Comparison of ENCODE assay signal across 8 cellular contexts in genomic region chr16:19521471-19522368, GRCh38. TPM values are rescaled to one million over a fixed set of nuclear protein-coding genes. Genes with fewer than 3 reads are reported as not detected.
A peak's percentile ranks its signal among the peaks of the same experiment; 100 is the strongest.
DNase-seq lines count a peak whose midpoint lies in the region; ATAC-seq and TF ChIP-seq lines count a peak whose summit lies in the region.

Gene GDE1, minus strand, starts transcription at chr16:19522098. Its CDS starts 134 bp downstream, at chr16:19521964.

- H2BK20ac ChIP-seq in IMR-90 (ENCODE audit: low read depth, low read length) = no peak within 1 kb of the TSS

- no peaks in the 10 kb centered on the region for H3K9me2 ChIP-seq in OCI-LY7 (ENCODE audit: insufficient read depth, low read length)

- intact Hi-C loops in IMR-90 (cut with micrococcal nuclease) (loop anchor here (2.0 to 5.0 kb wide), 3 partner anchors 33 to 434 kb away; partner anchors contain the start of genes ITPRIPL2 and VPS35L), OCI-LY7 (cut with micrococcal nuclease; ENCODE audit: unreplicated experiment) (loop anchor here (2.0 to 5.0 kb wide), 3 partner anchors 33 to 454 kb away; partner anchors contain the start of genes COQ7 and VPS35L)

- H2BK120ac ChIP-seq in IMR-90 (ENCODE audit: low read depth, low read length) = 0 out of 2 replicates have a peak within 1 kb of the TSS, but pooled peaks have one; percentile 10

- peaks cover 5% of the 10 kb centered on the region for H3K9me1 ChIP-seq in IMR-90 (ENCODE audit: insufficient read depth, low read length)

- no peak within 1 kb of the TSS for H3K18ac ChIP-seq in IMR-90 (ENCODE audit: low read depth, low read length)

- peak; percentile 91 for DNase-seq in DMS153 (lab: John Stamatoyannopoulos, UW)
- DNase-seq in IMR-90 = peak; percentile 86
- DNase-seq in OCI-LY7 (ENCODE audit: low spot score) = peak; percentile 94
- DNase-seq in activated T-cell treated with anti-CD3 and anti-CD28 coated beads for 48 hours (ENCODE audit: low read depth) = peak; percentile 93
- DNase-seq in epithelial cell of proximal tubule (ENCODE audit: low read depth) = no peak
- DNase-seq in stimulated activated CD8-positive, alpha-beta memory T cell treated with anti-CD3 and anti-CD28 coated beads, Interleukin-4, amount 100 ng/mL, for 48 hours = peak; percentile 97

- no peaks in the 10 kb centered on the region for H4K20me1 ChIP-seq in IMR-90 (ENCODE audit: insufficient read depth, low read length)
- no peaks in the 10 kb centered on the region; the same call in 1 of the 2 replicates for H4K20me1 ChIP-seq in OCI-LY7 (ENCODE audit: insufficient read depth, low read length)

- peak within 1 kb of the TSS; percentile 45 for H2BK5ac ChIP-seq in IMR-90 (ENCODE audit: low read depth, low read length, poor library complexity, severe bottlenecking)

- CTCF ChIA-PET in IMR-90 (lab: Yijun Ruan, JAX) (interaction anchor here (0.7 to 1.0 kb wide), 2 partner anchors 11 to 34 kb away, joined by 3 to 5 read pairs; no protein-coding TSS in a partner anchor), OCI-LY7 (lab: Charles Lee; ENCODE audit: unreplicated experiment) (no interaction called here)

- H3K9ac ChIP-seq in IMR-90 (ENCODE audit: low read depth, low read length) = peak within 1 kb of the TSS; percentile 83
- peak within 1 kb of the TSS; percentile 96 to 98 for H3K9ac ChIP-seq in mucosa of rectum (ENCODE audit: low read depth in 1 of 2, low read length in 2 of 2)

- BruUV-seq in IMR-90 (replicated peaks; lab: Mats Ljungman, UMichigan) (no TSS peak), OCI-LY7 (replicated peaks; lab: Mats Ljungman, UMichigan) (no TSS peak)

- H3K79me2 ChIP-seq in OCI-LY7 (ENCODE audit: insufficient read depth, low read depth, low read length) = peaks cover 66% of the 10 kb centered on the region

- H3K9me3 ChIP-seq in IMR-90 (ENCODE audit: control insufficient read depth, insufficient read depth, low read length) (no peaks in the 10 kb centered on the region), OCI-LY7 (ENCODE audit: low read length) (no peaks in the 10 kb centered on the region), mucosa of rectum (ENCODE audit: control insufficient read depth in 2 of 2, low read length in 2 of 2) (no peaks in the 10 kb centered on the region)

- peak within 1 kb of the TSS; percentile 86 for H3K14ac ChIP-seq in IMR-90 (replicated peaks; ENCODE audit: low read depth, low read length)

- POLR2A ChIA-PET in IMR-90 (lab: Charles Lee; ENCODE audit: unreplicated experiment) (interaction anchor here (0.6 kb wide), 1 partner anchor 1214 kb away, joined by 9 read pairs; no protein-coding TSS in a partner anchor), OCI-LY7 (lab: Charles Lee) (no interaction called here)

- peak; percentile 76 for TF ChIP-seq POLR2A in IMR-90 (IDR thresholded peaks at IDR 0.05; ENCODE audit: low read depth, low read length)

- H4K91ac ChIP-seq in IMR-90 (ENCODE audit: insufficient read depth, low read depth, low read length) = 0 out of 2 replicates have a peak within 1 kb of the TSS, but pooled peaks have one; percentile 6

- peak within 1 kb of the TSS; percentile 66; the same call in 1 of the 2 replicates for H3K56ac ChIP-seq in IMR-90 (ENCODE audit: extremely low read depth, insufficient read depth, low read length)

- H3K23ac ChIP-seq in IMR-90 (ENCODE audit: low read depth, low read length) = peak within 1 kb of the TSS; percentile 93

- H3K27me3 ChIP-seq in IMR-90 (ENCODE audit: control insufficient read depth, insufficient read depth, low read length) (no peaks in the 10 kb centered on the region), mucosa of rectum (ENCODE audit: control insufficient read depth in 2 of 2, insufficient read depth in 2 of 2, low read length in 2 of 2) (no peaks in the 10 kb centered on the region)

- H2AK9ac ChIP-seq in IMR-90 (replicated peaks; ENCODE audit: low read depth, low read length, poor library complexity) = peak within 1 kb of the TSS; percentile 83

- dilution Hi-C loops in IMR-90 (cut with HindIII; ENCODE audit: low sequenced_read_pairs, unreplicated experiment) = no loop called here

- 0 out of 2 replicates have a peak within 1 kb of the TSS, but pooled peaks have one; percentile 6 for H4K5ac ChIP-seq in IMR-90 (ENCODE audit: low read depth, low read length)

- ATAC-seq in GM21528 (IDR thresholded peaks at IDR 0.05; ENCODE audit: low FRiP score, unreplicated experiment) (peak; percentile 75), IMR-90 (ENCODE audit: low read depth) (peak; percentile 88)

- H3K4me2 ChIP-seq in IMR-90 (ENCODE audit: low read depth, low read length) = peak within 1 kb of the TSS; percentile 84
- peak within 1 kb of the TSS; percentile 86 for H3K4me2 ChIP-seq in OCI-LY7 (ENCODE audit: low read length)

- TF ChIP-seq CTCF in IMR-90 (conservative IDR thresholded peaks at IDR 0.05; ENCODE audit: low read depth, low read length) (peak; percentile 42), OCI-LY7 (conservative IDR thresholded peaks at IDR 0.05; ENCODE audit: low read length) (peak; percentile 62), epithelial cell of proximal tubule (conservative IDR thresholded peaks at IDR 0.05; ENCODE audit: low read depth, low read length) (peak; percentile 28)

- peak within 1 kb of the TSS in 1 of 2 experiments; percentile 87; a peak in 2 of 4 replicates for H4K8ac ChIP-seq in IMR-90 (ENCODE audit: low read depth in 2 of 2, low read length in 2 of 2)

- no peak; the same call in 1 of the 2 replicates for TF ChIP-seq RAD21 in IMR-90 (IDR thresholded peaks at IDR 0.05; ENCODE audit: low read length)

- H3K27ac ChIP-seq in IMR-90 (ENCODE audit: insufficient read depth, low read length) (peak within 1 kb of the TSS; percentile 72), OCI-LY7 (ENCODE audit: low read depth, low read length, poor library complexity, severe bottlenecking) (peak within 1 kb of the TSS; percentile 70), mucosa of rectum (ENCODE audit: low read depth in 2 of 2, low read length in 2 of 2) (peak within 1 kb of the TSS; percentile 93 to 97)

- H3K4ac ChIP-seq in IMR-90 (ENCODE audit: low read depth, low read length) = peak within 1 kb of the TSS; percentile 65

- peak within 1 kb of the TSS; percentile 18; the same call in 1 of the 2 replicates for H2AK5ac ChIP-seq in IMR-90 (ENCODE audit: low read depth, low read length)

- peaks cover 3% of the 10 kb centered on the region; the same call in 1 of the 2 replicates for H3K4me1 ChIP-seq in IMR-90 (ENCODE audit: control insufficient read depth, insufficient read depth, low read length)
- peaks cover 52% of the 10 kb centered on the region for H3K4me1 ChIP-seq in OCI-LY7 (ENCODE audit: insufficient read depth, low read length, poor library complexity, severe bottlenecking)
- H3K4me1 ChIP-seq in mucosa of rectum (ENCODE audit: control insufficient read depth in 2 of 2, insufficient read depth in 2 of 2, low read length in 2 of 2) = peaks cover 31 to 35% of the 10 kb centered on the region in 2 donors

- H2AFZ ChIP-seq in IMR-90 (replicated peaks; ENCODE audit: low read length, poor library complexity) (peak within 1 kb of the TSS; percentile 95), OCI-LY7 (ENCODE audit: low read length) (peak within 1 kb of the TSS; percentile 81)

- WGBS in IMR-90 (ENCODE audit: extremely low coverage in 2 of 2, insufficient read length in 1 of 2), 2 experiments = 0% methylated on average over 29 of the region's 62 CpGs; no CpG with 5 or more reads in 1 of the 2 experiments

- H3K36me3 ChIP-seq in IMR-90 (ENCODE audit: control insufficient read depth, insufficient read depth, low read length) (no peaks in the 10 kb centered on the region), OCI-LY7 (ENCODE audit: insufficient read depth, low read length) (peaks cover 16% of the 10 kb centered on the region), mucosa of rectum (ENCODE audit: control insufficient read depth in 2 of 2, insufficient read depth in 2 of 2, low read length in 2 of 2) (peaks cover 2 to 4% of the 10 kb centered on the region in 2 donors)

- peaks cover 27 to 56% of the 10 kb centered on the region in 2 experiments for H3K79me1 ChIP-seq in IMR-90 (ENCODE audit: low read depth in 1 of 2, low read length in 2 of 2)

- in situ Hi-C loops in IMR-90 (cut with MboI; ENCODE audit: low sequenced_read_pairs) = no loop called here

- H3K4me3 ChIP-seq in IMR-90 (ENCODE audit: insufficient read depth, low read depth, low read length) (peak within 1 kb of the TSS; percentile 81), OCI-LY7 (ENCODE audit: low read depth, low read length, poor library complexity, severe bottlenecking) (peak within 1 kb of the TSS; percentile 83), epithelial cell of proximal tubule (ENCODE audit: low read depth, low read length) (peak within 1 kb of the TSS; percentile 71), mucosa of rectum (ENCODE audit: low read length in 2 of 2) (peak within 1 kb of the TSS; percentile 96 to 98)

- no peak within 1 kb of the TSS; the same call in 2 of the 3 replicates for H2BK15ac ChIP-seq in IMR-90 (ENCODE audit: low read depth, low read length)

TF ChIP-seq in IMR-90, 13 proteins besides CTCF, POLR2A, EP300 and RAD21 (continues in another document):
- no peak for TF ChIP-seq MAFK (IDR thresholded peaks at IDR 0.05; ENCODE audit: low read depth, low read length)
- TF ChIP-seq MAZ (IDR thresholded peaks at IDR 0.05; ENCODE audit: borderline replicate concordance, low read depth, low read length) = peak; percentile 76; the same call in 1 of the 2 replicates
- TF ChIP-seq MXI1 (IDR thresholded peaks at IDR 0.05; ENCODE audit: borderline replicate concordance, low read depth, low read length) = peak; percentile 26; the same call in 1 of the 2 replicates
- TF ChIP-seq USF2 (IDR thresholded peaks at IDR 0.05; ENCODE audit: low read depth, low read length) = no peak; the same call in 1 of the 2 replicates
- no peak for TF ChIP-seq CEBPB (IDR thresholded peaks at IDR 0.05; ENCODE audit: low read depth, low read length)
- peak; percentile 71 for TF ChIP-seq BHLHE40 (IDR thresholded peaks at IDR 0.05; ENCODE audit: low read depth, low read length)
- TF ChIP-seq CHD1 (IDR thresholded peaks at IDR 0.05; ENCODE audit: low read depth, low read length) = no peak
- no peak for TF ChIP-seq RFX5 (IDR thresholded peaks at IDR 0.05; ENCODE audit: low read depth, low read length)
- no peak for TF ChIP-seq RCOR1 (IDR thresholded peaks at IDR 0.05; ENCODE audit: insufficient replicate concordance, low read length)

RNA-seq across cellular contexts. Expression of gene GDE1, which starts in this region (rescaled TPM):
- total RNA-seq in IMR-90 (2012; rRNA removed) = 62.4 and 64.2 TPM in 2 replicates
- polyA plus RNA-seq in IMR-90 (2012; rRNA removed) = 36.7 and 50.1 TPM in 2 replicates
- polyA plus RNA-seq in IMR-90 (2012; cell fraction: cytosol; rRNA removed) = 20.2 and 23.2 TPM in 2 replicates
- 4.5 and 12.3 TPM in 2 replicates for polyA plus RNA-seq in IMR-90 (2012; cell fraction: nucleus; rRNA removed; ENCODE audit: low replicate concordance)
- total RNA-seq in OCI-LY7 (2014; rRNA removed; shearing (Covaris generic)) = 18.5 and 23.4 TPM in 2 replicates
- total RNA-seq in OCI-LY7 (2022) = 30.8 and 33.5 TPM in 2 replicates
- total RNA-seq in epithelial cell of proximal tubule = 86.7 and 87.0 TPM in 2 replicates
